In the genomic region with DNA sequence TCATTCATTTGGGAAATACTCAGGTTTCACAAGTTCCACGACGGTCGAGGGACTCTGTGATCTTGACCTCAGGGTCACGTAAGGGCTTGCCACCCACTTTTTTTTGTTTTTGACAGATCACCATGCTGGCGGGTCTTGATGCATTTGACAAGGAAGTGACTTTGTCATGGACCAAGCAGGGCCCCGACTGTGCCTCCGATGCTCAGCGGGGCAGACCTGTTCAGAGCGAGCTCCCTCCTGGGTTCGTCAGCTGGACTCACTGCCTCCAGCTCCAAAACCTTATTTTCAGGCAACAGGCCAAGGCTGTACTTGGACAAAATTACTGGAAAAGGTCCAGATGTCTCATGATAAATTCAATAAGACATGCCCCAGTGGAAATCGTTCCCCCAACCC, we compare ENCODE assay signal across 17 cellular contexts. TPM values are rescaled to one million over a fixed set of nuclear protein-coding genes. Genes with fewer than 3 reads are reported as not detected.
DNase-seq lines count a peak whose midpoint lies in the region; ATAC-seq and TF ChIP-seq lines count a peak whose summit lies in the region.
"Had no signal": no experiment of that assay in that cellular context is flagged by ENCODE, and none has a peak within 500 bp of the region (broad histone marks: within the 10 kb centered on the region; RNA-seq: fewer than 3 reads in every experiment).

No MANE protein-coding gene starts in this region.

- no peak overlapping the region for H3K4me3 ChIP-seq in endodermal cell (ENCODE audit: low read length)
- H3K4me3 ChIP-seq: GM12878, PC-9 had no signal

- no peaks in the 10 kb centered on the region for H3K9me3 ChIP-seq in endodermal cell (ENCODE audit: control insufficient read depth, low read length)

- no peak overlapping the region for H3K9ac ChIP-seq in endodermal cell (ENCODE audit: extremely low read depth, low read length, poor library complexity, severe bottlenecking)

- H3K27ac ChIP-seq in endodermal cell (ENCODE audit: low read depth, low read length): peak overlapping the region; percentile 44
- H3K27ac ChIP-seq: 22Rv1, C4-2B, PC-9 had no signal

- H3K27ac Mint-ChIP-seq in endodermal cell: peak overlapping the region; percentile 18

- DNase-seq in DMS 273 (lab: John Stamatoyannopoulos, UW; ENCODE audit: unreplicated experiment) (peak; percentile 61), DMS 273 treated with DMSO at 0.1 percent for 48 hours (lab: John Stamatoyannopoulos, UW) (no peak), NCI-H1694 (lab: John Stamatoyannopoulos, UW) (peak; percentile 18), endodermal cell (no peak), sciatic nerve (ENCODE audit: low spot score) (peak; percentile 53), putamen (ENCODE audit: low spot score) (no peak), 8988T (no peak), NCI-H526 treated with DMSO at 0.1 percent for 48 hours (lab: John Stamatoyannopoulos, UW) (no peak)
- DNase-seq: DMS53, Karpas-422, NCI-H2029 treated with DMSO at 0.1 percent for 48 hours, NCI-H524 treated with DMSO at 0.1 percent for 48 hours, PC-9 had no signal

- no peaks in the 10 kb centered on the region for H3K4me1 Mint-ChIP-seq in endodermal cell

- WGBS in endodermal cell (ENCODE audit: insufficient coverage in 1 of 2, insufficient read length in 1 of 2), 2 experiments: 87 to 94% methylated on average over 11 of the region's 11 CpGs

- no peak for TF ChIP-seq CTCF in endodermal cell (conservative IDR thresholded peaks at IDR 0.05)

- H3K36me3 ChIP-seq in endodermal cell (ENCODE audit: control insufficient read depth, insufficient read depth, low read length): peaks cover 13% of the 10 kb centered on the region

- intact Hi-C loops in sciatic nerve (cut with DNase I): no loop called here

- peak; percentile 2 for ATAC-seq in sciatic nerve
- ATAC-seq: GM12878, HCT116 had no signal

- H3K27me3 ChIP-seq in endodermal cell (ENCODE audit: control insufficient read depth, insufficient read depth, low read length, poor library complexity, severe bottlenecking): no peaks in the 10 kb centered on the region

- peaks cover 24% of the 10 kb centered on the region for H3K36me3 Mint-ChIP-seq in endodermal cell (ENCODE audit: low read depth)

- H3K4me1 ChIP-seq in endodermal cell (ENCODE audit: control insufficient read depth, insufficient read depth, low read length): no peaks in the 10 kb centered on the region

- H3K9me3 Mint-ChIP-seq in endodermal cell: no peaks in the 10 kb centered on the region

- H3K4me3 Mint-ChIP-seq in endodermal cell: no peak overlapping the region

- no peaks in the 10 kb centered on the region for H3K27me3 Mint-ChIP-seq in endodermal cell (ENCODE audit: insufficient read depth)

RNA-seq across cellular contexts. Expression of a gene that starts 9.0 kb away (rescaled TPM):
- total RNA-seq in endodermal cell (1 to 10 TPM; 2.0 to 2.2 TPM), sciatic nerve (1.2 TPM)
- polyA plus RNA-seq in endodermal cell (2013, experiment 1 of 2): 10.1 TPM
- 14.7 TPM for polyA plus RNA-seq in endodermal cell (2013, experiment 2 of 2)

Comparison
In these comparisons a context has a peak if more than half of its experiments do, and no peak if none do; other contexts are left out.
1. DNase-seq: peak in DMS 273 (single experiment), NCI-H1694 (single experiment) and sciatic nerve (single experiment); none in DMS 273 treated with DMSO at 0.1 percent for 48 hours (single experiment), endodermal cell (single experiment), putamen (single experiment), 8988T (single experiment) and NCI-H526 treated with DMSO at 0.1 percent for 48 hours (single experiment).